1 cellular context compared by ENCODE assay signal in the genomic region with DNA sequence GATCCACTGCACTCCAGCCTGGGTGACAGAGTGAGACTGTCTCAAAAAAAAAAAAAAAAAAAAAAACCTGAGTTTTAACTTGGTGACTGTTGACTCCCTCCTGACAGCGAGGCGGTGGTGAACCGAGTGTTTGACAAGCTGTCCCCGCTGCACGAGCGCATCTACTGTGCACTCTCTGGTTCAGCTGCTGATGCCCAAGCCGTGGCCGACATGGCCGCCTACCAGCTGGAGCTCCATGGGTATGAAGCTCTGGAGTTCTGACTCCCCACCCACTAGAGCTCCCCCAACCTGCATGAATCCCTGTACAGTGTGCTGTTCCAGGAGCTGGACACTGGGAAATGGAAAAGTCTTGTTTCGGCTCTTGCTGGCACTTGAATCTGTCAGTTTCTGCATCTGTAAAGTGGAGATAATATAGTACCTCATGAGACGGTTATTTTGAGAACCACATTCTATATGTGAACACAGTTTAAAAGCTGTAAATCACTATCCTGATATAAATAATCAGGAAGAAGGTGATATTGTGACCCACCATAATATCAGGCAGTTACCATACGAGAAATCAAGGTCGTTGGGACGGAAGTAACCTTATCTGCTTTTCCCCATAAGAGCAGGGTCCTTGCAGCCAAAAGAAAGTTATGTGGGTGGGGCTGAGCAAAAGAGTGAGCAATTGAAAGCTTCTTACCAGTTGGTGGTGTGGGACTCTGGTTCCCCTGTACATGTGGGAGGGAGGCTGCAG.
TF ChIP-seq lines count a peak whose summit lies in the region.

No MANE protein-coding gene starts in this region.

TF ChIP-seq in K562, 482 proteins besides CTCF, POLR2A, EP300 and RAD21 (continued from another document and continues in another):
- TF ChIP-seq, protein P1, sequence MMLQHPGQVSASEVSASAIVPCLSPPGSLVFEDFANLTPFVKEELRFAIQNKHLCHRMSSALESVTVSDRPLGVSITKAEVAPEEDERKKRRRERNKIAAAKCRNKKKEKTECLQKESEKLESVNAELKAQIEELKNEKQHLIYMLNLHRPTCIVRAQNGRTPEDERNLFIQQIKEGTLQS (IDR thresholded peaks at IDR 0.05): no peak
- TF ChIP-seq, protein P1 (CRISPR knock-in tag; conservative IDR thresholded peaks at IDR 0.05): 0 out of 2 replicates have a peak, but pooled peaks have one; percentile 34
- TF ChIP-seq GTF2E2 (tag; IDR thresholded peaks at IDR 0.05) (no peak), SRSF7 (optimal IDR thresholded peaks at IDR 0.05; ENCODE audit: low read depth, low read length) (no peak), ZNF175 (CRISPR knock-in tag; IDR thresholded peaks at IDR 0.05; ENCODE audit: low read depth) (no peak), TCF7L2 (IDR thresholded peaks at IDR 0.05; ENCODE audit: low read depth, low read length) (no peak), MECOM (CRISPR knock-in tag; IDR thresholded peaks at IDR 0.05) (no peak), ZNF583 (CRISPR knock-in tag; IDR thresholded peaks at IDR 0.05) (no peak), SPI1 (IDR thresholded peaks at IDR 0.05; ENCODE audit: borderline replicate concordance, low read depth, low read length) (peak; percentile 53; the same call in 1 of the 2 replicates), FOXK2 (conservative IDR thresholded peaks at IDR 0.05 in 1 of 2, IDR thresholded peaks at IDR 0.05 in 1 of 2; ENCODE audit: low read depth in 2 of 2) (no peak), NFIX (CRISPR knock-in tag; IDR thresholded peaks at IDR 0.05; ENCODE audit: low read depth) (no peak), BHLHE40 (IDR thresholded peaks at IDR 0.05; ENCODE audit: low read length) (no peak), GTF2A2 (tag; IDR thresholded peaks at IDR 0.05) (no peak), KDM4B (IDR thresholded peaks at IDR 0.05; ENCODE audit: borderline replicate concordance in 2 of 2, low read depth in 1 of 2) (no peak), NCOA2 (IDR thresholded peaks at IDR 0.05; ENCODE audit: partially characterized antibody in 2 of 2) (no peak), ZNF134 (CRISPR knock-in tag; conservative IDR thresholded peaks at IDR 0.05) (0 out of 2 replicates have a peak, but pooled peaks have one; percentile 17), CC2D1A (IDR thresholded peaks at IDR 0.05) (no peak), POLR2AphosphoS5 (IDR thresholded peaks at IDR 0.05; ENCODE audit: control insufficient read depth, insufficient read depth, low read depth, low read length) (peak; percentile 71), HNRNPUL1 (IDR thresholded peaks at IDR 0.05; ENCODE audit: low read length) (no peak), STAG1 (CRISPR knock-in tag; IDR thresholded peaks at IDR 0.05; ENCODE audit: borderline replicate concordance) (no peak), ZNF354B (CRISPR knock-in tag; IDR thresholded peaks at IDR 0.05) (no peak), ZKSCAN8 (CRISPR knock-in tag; IDR thresholded peaks at IDR 0.05) (no peak), CCAR2 (IDR thresholded peaks at IDR 0.05; ENCODE audit: low read depth, low read length) (no peak), ZNF12 (CRISPR knock-in tag; IDR thresholded peaks at IDR 0.05) (no peak), RBM17 (IDR thresholded peaks at IDR 0.05; ENCODE audit: borderline replicate concordance, low read depth, low read length) (no peak), TEAD2 (tag; IDR thresholded peaks at IDR 0.05) (no peak), TBL1XR1 (IDR thresholded peaks at IDR 0.05; ENCODE audit: low read length in 2 of 2) (peak in 1 of 2 experiments; percentile 72; a peak in 2 of 4 replicates), RBFOX2 (IDR thresholded peaks at IDR 0.05; ENCODE audit: low read depth, low read length) (no peak), ARNT (IDR thresholded peaks at IDR 0.05) (0 out of 4 replicates have a peak, but pooled peaks of 1 of the 2 experiments have one; percentile 28), NFRKB (IDR thresholded peaks at IDR 0.05; ENCODE audit: low read depth) (no peak), ZNF778 (CRISPR knock-in tag; IDR thresholded peaks at IDR 0.05) (no peak), SMARCE1 (IDR thresholded peaks at IDR 0.05) (peak; percentile 52; the same call in 1 of the 2 replicates), BCL6 (CRISPR knock-in tag; IDR thresholded peaks at IDR 0.05) (no peak), ZSCAN32 (CRISPR knock-in tag; IDR thresholded peaks at IDR 0.05) (no peak), U2AF1 (optimal IDR thresholded peaks at IDR 0.05; ENCODE audit: low read depth, low read length) (no peak), FUS (optimal IDR thresholded peaks at IDR 0.05; ENCODE audit: low read depth, low read length) (no peak), XRCC4 (IDR thresholded peaks at IDR 0.05; ENCODE audit: extremely low read depth, insufficient read depth, insufficient read length) (no peak), ZNF76 (CRISPR knock-in tag; IDR thresholded peaks at IDR 0.05; ENCODE audit: borderline replicate concordance) (no peak), RBM14 (IDR thresholded peaks at IDR 0.05; ENCODE audit: borderline replicate concordance, insufficient read depth, low read depth, low read length) (no peak), TAL1 (IDR thresholded peaks at IDR 0.05) (peak; percentile 86), ZNF444 (CRISPR knock-in tag; IDR thresholded peaks at IDR 0.05) (no peak), MCM2 (IDR thresholded peaks at IDR 0.05; ENCODE audit: low read depth) (no peak), STAT5A (IDR thresholded peaks at IDR 0.05; ENCODE audit: borderline replicate concordance, low read length) (peak; percentile 61)
- TF ChIP-seq, protein P2, sequence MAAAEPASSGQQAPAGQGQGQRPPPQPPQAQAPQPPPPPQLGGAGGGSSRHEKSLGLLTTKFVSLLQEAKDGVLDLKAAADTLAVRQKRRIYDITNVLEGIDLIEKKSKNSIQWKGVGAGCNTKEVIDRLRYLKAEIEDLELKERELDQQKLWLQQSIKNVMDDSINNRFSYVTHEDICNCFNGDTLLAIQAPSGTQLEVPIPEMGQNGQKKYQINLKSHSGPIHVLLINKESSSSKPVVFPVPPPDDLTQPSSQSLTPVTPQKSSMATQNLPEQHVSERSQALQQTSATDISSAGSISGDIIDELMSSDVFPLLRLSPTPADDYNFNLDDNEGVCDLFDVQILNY (CRISPR knock-in tag; IDR thresholded peaks at IDR 0.05): no peak
- TF ChIP-seq, protein P3, sequence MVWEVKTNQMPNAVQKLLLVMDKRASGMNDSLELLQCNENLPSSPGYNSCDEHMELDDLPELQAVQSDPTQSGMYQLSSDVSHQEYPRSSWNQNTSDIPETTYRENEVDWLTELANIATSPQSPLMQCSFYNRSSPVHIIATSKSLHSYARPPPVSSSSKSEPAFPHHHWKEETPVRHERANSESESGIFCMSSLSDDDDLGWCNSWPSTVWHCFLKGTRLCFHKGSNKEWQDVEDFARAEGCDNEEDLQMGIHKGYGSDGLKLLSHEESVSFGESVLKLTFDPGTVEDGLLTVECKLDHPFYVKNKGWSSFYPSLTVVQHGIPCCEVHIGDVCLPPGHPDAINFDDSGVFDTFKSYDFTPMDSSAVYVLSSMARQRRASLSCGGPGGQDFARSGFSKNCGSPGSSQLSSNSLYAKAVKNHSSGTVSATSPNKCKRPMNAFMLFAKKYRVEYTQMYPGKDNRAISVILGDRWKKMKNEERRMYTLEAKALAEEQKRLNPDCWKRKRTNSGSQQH (CRISPR knock-in tag; IDR thresholded peaks at IDR 0.05): no peak
- TF ChIP-seq, protein P4, sequence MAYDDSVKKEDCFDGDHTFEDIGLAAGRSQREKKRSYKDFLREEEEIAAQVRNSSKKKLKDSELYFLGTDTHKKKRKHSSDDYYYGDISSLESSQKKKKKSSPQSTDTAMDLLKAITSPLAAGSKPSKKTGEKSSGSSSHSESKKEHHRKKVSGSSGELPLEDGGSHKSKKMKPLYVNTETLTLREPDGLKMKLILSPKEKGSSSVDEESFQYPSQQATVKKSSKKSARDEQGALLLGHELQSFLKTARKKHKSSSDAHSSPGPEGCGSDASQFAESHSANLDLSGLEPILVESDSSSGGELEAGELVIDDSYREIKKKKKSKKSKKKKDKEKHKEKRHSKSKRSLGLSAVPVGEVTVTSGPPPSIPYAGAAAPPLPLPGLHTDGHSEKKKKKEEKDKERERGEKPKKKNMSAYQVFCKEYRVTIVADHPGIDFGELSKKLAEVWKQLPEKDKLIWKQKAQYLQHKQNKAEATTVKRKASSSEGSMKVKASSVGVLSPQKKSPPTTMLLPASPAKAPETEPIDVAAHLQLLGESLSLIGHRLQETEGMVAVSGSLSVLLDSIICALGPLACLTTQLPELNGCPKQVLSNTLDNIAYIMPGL (CRISPR knock-in tag; IDR thresholded peaks at IDR 0.05): no peak
- TF ChIP-seq, protein P5, sequence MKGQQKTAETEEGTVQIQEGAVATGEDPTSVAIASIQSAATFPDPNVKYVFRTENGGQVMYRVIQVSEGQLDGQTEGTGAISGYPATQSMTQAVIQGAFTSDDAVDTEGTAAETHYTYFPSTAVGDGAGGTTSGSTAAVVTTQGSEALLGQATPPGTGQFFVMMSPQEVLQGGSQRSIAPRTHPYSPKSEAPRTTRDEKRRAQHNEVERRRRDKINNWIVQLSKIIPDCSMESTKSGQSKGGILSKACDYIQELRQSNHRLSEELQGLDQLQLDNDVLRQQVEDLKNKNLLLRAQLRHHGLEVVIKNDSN (CRISPR knock-in tag; IDR thresholded peaks at IDR 0.05): no peak
- TF ChIP-seq, protein P6, sequence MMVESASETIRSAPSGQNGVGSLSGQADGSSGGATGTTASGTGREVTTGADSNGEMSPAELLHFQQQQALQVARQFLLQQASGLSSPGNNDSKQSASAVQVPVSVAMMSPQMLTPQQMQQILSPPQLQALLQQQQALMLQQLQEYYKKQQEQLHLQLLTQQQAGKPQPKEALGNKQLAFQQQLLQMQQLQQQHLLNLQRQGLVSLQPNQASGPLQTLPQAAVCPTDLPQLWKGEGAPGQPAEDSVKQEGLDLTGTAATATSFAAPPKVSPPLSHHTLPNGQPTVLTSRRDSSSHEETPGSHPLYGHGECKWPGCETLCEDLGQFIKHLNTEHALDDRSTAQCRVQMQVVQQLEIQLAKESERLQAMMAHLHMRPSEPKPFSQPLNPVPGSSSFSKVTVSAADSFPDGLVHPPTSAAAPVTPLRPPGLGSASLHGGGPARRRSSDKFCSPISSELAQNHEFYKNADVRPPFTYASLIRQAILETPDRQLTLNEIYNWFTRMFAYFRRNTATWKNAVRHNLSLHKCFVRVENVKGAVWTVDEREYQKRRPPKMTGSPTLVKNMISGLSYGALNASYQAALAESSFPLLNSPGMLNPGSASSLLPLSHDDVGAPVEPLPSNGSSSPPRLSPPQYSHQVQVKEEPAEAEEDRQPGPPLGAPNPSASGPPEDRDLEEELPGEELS (CRISPR knock-in tag; IDR thresholded peaks at IDR 0.05; ENCODE audit: borderline replicate concordance): no peak
- TF ChIP-seq, protein P7, sequence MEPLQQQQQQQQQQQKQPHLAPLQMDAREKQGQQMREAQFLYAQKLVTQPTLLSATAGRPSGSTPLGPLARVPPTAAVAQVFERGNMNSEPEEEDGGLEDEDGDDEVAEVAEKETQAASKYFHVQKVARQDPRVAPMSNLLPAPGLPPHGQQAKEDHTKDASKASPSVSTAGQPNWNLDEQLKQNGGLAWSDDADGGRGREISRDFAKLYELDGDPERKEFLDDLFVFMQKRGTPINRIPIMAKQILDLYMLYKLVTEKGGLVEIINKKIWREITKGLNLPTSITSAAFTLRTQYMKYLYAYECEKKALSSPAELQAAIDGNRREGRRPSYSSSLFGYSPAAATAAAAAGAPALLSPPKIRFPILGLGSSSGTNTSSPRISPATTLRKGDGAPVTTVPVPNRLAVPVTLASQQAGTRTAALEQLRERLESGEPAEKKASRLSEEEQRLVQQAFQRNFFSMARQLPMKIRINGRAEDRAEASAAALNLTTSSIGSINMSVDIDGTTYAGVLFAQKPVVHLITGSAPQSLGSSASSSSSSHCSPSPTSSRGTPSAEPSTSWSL (CRISPR knock-in tag; IDR thresholded peaks at IDR 0.05; ENCODE audit: borderline replicate concordance): no peak
- TF ChIP-seq, protein P8, sequence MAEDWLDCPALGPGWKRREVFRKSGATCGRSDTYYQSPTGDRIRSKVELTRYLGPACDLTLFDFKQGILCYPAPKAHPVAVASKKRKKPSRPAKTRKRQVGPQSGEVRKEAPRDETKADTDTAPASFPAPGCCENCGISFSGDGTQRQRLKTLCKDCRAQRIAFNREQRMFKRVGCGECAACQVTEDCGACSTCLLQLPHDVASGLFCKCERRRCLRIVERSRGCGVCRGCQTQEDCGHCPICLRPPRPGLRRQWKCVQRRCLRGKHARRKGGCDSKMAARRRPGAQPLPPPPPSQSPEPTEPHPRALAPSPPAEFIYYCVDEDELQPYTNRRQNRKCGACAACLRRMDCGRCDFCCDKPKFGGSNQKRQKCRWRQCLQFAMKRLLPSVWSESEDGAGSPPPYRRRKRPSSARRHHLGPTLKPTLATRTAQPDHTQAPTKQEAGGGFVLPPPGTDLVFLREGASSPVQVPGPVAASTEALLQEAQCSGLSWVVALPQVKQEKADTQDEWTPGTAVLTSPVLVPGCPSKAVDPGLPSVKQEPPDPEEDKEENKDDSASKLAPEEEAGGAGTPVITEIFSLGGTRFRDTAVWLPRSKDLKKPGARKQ (CRISPR knock-in tag; IDR thresholded peaks at IDR 0.05): no peak
- TF ChIP-seq, protein P9, sequence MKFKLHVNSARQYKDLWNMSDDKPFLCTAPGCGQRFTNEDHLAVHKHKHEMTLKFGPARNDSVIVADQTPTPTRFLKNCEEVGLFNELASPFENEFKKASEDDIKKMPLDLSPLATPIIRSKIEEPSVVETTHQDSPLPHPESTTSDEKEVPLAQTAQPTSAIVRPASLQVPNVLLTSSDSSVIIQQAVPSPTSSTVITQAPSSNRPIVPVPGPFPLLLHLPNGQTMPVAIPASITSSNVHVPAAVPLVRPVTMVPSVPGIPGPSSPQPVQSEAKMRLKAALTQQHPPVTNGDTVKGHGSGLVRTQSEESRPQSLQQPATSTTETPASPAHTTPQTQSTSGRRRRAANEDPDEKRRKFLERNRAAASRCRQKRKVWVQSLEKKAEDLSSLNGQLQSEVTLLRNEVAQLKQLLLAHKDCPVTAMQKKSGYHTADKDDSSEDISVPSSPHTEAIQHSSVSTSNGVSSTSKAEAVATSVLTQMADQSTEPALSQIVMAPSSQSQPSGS (CRISPR knock-in tag; IDR thresholded peaks at IDR 0.05): no peak
- TF ChIP-seq, protein P10, sequence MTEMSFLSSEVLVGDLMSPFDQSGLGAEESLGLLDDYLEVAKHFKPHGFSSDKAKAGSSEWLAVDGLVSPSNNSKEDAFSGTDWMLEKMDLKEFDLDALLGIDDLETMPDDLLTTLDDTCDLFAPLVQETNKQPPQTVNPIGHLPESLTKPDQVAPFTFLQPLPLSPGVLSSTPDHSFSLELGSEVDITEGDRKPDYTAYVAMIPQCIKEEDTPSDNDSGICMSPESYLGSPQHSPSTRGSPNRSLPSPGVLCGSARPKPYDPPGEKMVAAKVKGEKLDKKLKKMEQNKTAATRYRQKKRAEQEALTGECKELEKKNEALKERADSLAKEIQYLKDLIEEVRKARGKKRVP (CRISPR knock-in tag; IDR thresholded peaks at IDR 0.05): no peak
- TF ChIP-seq, protein P11, sequence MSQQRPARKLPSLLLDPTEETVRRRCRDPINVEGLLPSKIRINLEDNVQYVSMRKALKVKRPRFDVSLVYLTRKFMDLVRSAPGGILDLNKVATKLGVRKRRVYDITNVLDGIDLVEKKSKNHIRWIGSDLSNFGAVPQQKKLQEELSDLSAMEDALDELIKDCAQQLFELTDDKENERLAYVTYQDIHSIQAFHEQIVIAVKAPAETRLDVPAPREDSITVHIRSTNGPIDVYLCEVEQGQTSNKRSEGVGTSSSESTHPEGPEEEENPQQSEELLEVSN (IDR thresholded peaks at IDR 0.05; ENCODE audit: borderline replicate concordance in 1 of 2, extremely low read depth in 1 of 2, insufficient read depth in 1 of 2, insufficient read length in 1 of 2, low read depth in 1 of 2, low read length in 1 of 2, poor library complexity in 1 of 2, severe bottlenecking in 1 of 2): no peak
